In genomic region chr2:239728751-239729150, GRCh38 we compare ENCODE assay signal across 25 cellular contexts.
A peak's percentile ranks its signal among the peaks of the same experiment; 100 is the strongest.
DNase-seq lines count a peak whose midpoint lies in the region; ATAC-seq and TF ChIP-seq lines count a peak whose summit lies in the region.
"Had no signal": no experiment of that assay in that cellular context is flagged by ENCODE, and none has a peak within 500 bp of the region (broad histone marks: within the 10 kb centered on the region; RNA-seq: fewer than 3 reads in every experiment).

No MANE protein-coding gene starts in this region.

- DNase-seq in Right ventricle myocardium inferior (ENCODE audit: missing footprints) (peak; percentile 34), Right ventricle myocardium superior (no peak), psoas muscle (peak; percentile 7), LoVo (ENCODE audit: low spot score) (no peak), testis (no peak), kidney glomerular epithelial cell (lab: John Stamatoyannopoulos, UW) (no peak), NCI-H128 (lab: John Stamatoyannopoulos, UW; ENCODE audit: unreplicated experiment) (no peak)
- DNase-seq: ACHN; Calu3; DND-41; HCEC 1CT; NCI-H1092; NCI-H1436; NCI-H187; NCI-H2171 treated with DMSO at 0.1 percent for 48 hours; NCI-H446; NCI-H82; NK-92 treated with Interleukin-12 subunit alpha and Interleukin-12 subunit beta, amount 100 ng/mL, for 24 hours; PC-3; SHP77 treated with DMSO at 0.1 percent for 48 hours had no signal

- WGBS in psoas muscle, 3 donors: 82 to 89% (median 88%) methylated on average over 15 of the region's 15 CpGs
- WGBS in testis, 2 donors: 74 to 89% methylated on average over 15 of the region's 15 CpGs

- H3K36me3 Mint-ChIP-seq in nephron (ENCODE audit: low read depth): no peaks in the 10 kb centered on the region
- H3K36me3 Mint-ChIP-seq: CD14-positive monocyte; CD8-positive, alpha-beta memory T cell had no signal

- no peak for TF ChIP-seq CTCF in nephron (IDR thresholded peaks at IDR 0.05; ENCODE audit: unreplicated experiment in 3 of 3)
- TF ChIP-seq CTCF in psoas muscle (IDR thresholded peaks at IDR 0.05): no peak
- TF ChIP-seq CTCF in testis (IDR thresholded peaks at IDR 0.05): no peak

- no peak overlapping the region for H3K4me3 Mint-ChIP-seq in nephron
- H3K4me3 Mint-ChIP-seq: CD14-positive monocyte had no signal

- H3K36me3 ChIP-seq in psoas muscle (ENCODE audit: insufficient read depth in 1 of 2, low read depth in 1 of 2): no peaks in the 10 kb centered on the region
- H3K36me3 ChIP-seq in testis (ENCODE audit: low read depth, missing control alignments): no peaks in the 10 kb centered on the region
- H3K36me3 ChIP-seq: BE2C had no signal

- peak overlapping the region in 2 of 3 experiments; percentile 19 to 25 for H3K27ac Mint-ChIP-seq in nephron
- H3K27ac Mint-ChIP-seq: CD14-positive monocyte had no signal

- H3K4me1 ChIP-seq in psoas muscle (no peaks in the 10 kb centered on the region), testis (peaks cover 7% of the 10 kb centered on the region)
- H3K4me1 ChIP-seq: BE2C had no signal

- peaks cover 10% of the 10 kb centered on the region for H3K27me3 Mint-ChIP-seq in nephron (ENCODE audit: low read depth)

- no peaks in the 10 kb centered on the region for H3K27me3 ChIP-seq in psoas muscle (ENCODE audit: insufficient read depth in 3 of 3, low read length in 2 of 3)
- no peaks in the 10 kb centered on the region for H3K27me3 ChIP-seq in testis
- H3K27me3 ChIP-seq: BE2C had no signal

- H3K27ac ChIP-seq in psoas muscle (no peak overlapping the region), testis (no peak overlapping the region)
- H3K27ac ChIP-seq: 22Rv1 had no signal

- H3K9me3 ChIP-seq in psoas muscle (no peaks in the 10 kb centered on the region), testis (no peaks in the 10 kb centered on the region)
- H3K9me3 ChIP-seq: BE2C had no signal

- ATAC-seq in Right ventricle myocardium inferior (no peak), Right ventricle myocardium superior (ENCODE audit: poor library complexity) (no peak), psoas muscle (no peak)
- ATAC-seq: PC-3 had no signal

- TF ChIP-seq POLR2A in testis (IDR thresholded peaks at IDR 0.05): no peak

- intact Hi-C loops in Right ventricle myocardium inferior (cut with DNase I) (no loop called here), Right ventricle myocardium superior (cut with DNase I) (no loop called here), psoas muscle (cut with DNase I) (no loop called here), testis (cut with DNase I; ENCODE audit: low total_unique reads) (no loop called here)

- H3K4me3 ChIP-seq in psoas muscle: no peak overlapping the region
- no peak overlapping the region for H3K4me3 ChIP-seq in testis

- H3K9me3 Mint-ChIP-seq in nephron: no peaks in the 10 kb centered on the region
- H3K9me3 Mint-ChIP-seq: CD8-positive, alpha-beta memory T cell had no signal

- peaks cover 9% of the 10 kb centered on the region for H3K4me1 Mint-ChIP-seq in nephron
- H3K4me1 Mint-ChIP-seq: CD14-positive monocyte had no signal

Comparison
In these comparisons a context has a peak if more than half of its experiments do, and no peak if none do; other contexts are left out.
1. DNase-seq: peak in Right ventricle myocardium inferior (single experiment) and psoas muscle (2 of 2); none in Right ventricle myocardium superior (single experiment), LoVo (single experiment), testis (single experiment), kidney glomerular epithelial cell (single experiment) and NCI-H128 (single experiment).